Comparison of ENCODE assay signal across 32 cellular contexts in the genomic region with DNA sequence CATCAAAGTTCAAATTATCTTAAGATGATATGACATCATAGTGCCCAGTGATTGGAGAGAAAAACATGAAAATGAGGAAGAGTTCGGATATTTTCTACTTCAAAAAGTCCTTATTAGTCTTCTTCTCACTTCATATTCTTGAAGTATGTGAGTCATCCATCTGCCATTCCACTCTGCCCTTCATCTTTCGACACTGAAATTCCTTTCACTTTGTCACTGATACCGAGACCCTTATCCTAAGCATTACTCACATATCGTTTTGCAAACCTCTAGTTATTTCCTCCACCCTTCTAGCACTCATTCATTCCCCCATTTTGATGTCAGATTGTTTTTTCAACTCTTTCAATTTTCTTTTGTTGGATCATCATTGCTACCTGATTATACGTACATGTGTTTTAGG. TPM values are rescaled to one million over a fixed set of nuclear protein-coding genes. Genes with fewer than 3 reads are reported as not detected.
DNase-seq lines count a peak whose midpoint lies in the region; ATAC-seq, FAIRE-seq and TF ChIP-seq lines count a peak whose summit lies in the region.
"Had no signal": no experiment of that assay in that cellular context is flagged by ENCODE, and none has a peak within 500 bp of the region (broad histone marks: within the 10 kb centered on the region; RNA-seq: fewer than 3 reads in every experiment).

No MANE protein-coding gene starts in this region.

- H3K4me3 Mint-ChIP-seq in neural crest cell: no peak overlapping the region
- no peak overlapping the region; the same call in 1 of the 2 replicates for H3K4me3 Mint-ChIP-seq in HFFc6
- H3K4me3 Mint-ChIP-seq: activated CD8-positive, alpha-beta memory T cell treated with anti-CD3 and anti-CD28 coated beads, Interleukin-2, amount 10 ng/mL, durations not matched to agents 7 days and 5 days; activated T-cell treated with anti-CD3 and anti-CD28 coated beads, Interleukin-2, amount 50 U/mL, for 4 hours; brain; nephron progenitor cell had no signal

- no peaks in the 10 kb centered on the region; the same call in 1 of the 2 replicates for H3K9me3 ChIP-seq in HUES6 (ENCODE audit: control insufficient read depth, insufficient read depth, low read depth, low read length)
- H3K9me3 ChIP-seq: gastrocnemius medialis, upper lobe of left lung had no signal

- H3K4me3 ChIP-seq in HUES6 (ENCODE audit: low read depth, low read length): no peak overlapping the region
- no peak overlapping the region for H3K4me3 ChIP-seq in brain microvascular endothelial cell (ENCODE audit: low read depth, low read length)
- H3K4me3 ChIP-seq: gastrocnemius medialis, upper lobe of left lung had no signal

- FAIRE-seq in D721Med (lab: Jason Lieb, UNC): no peak
- FAIRE-seq: small intestine had no signal

- H3K9me3 Mint-ChIP-seq in neural crest cell (peaks cover 3% of the 10 kb centered on the region), HFFc6 (peaks cover 9% of the 10 kb centered on the region)
- H3K9me3 Mint-ChIP-seq: nephron progenitor cell had no signal

- H3K36me3 Mint-ChIP-seq in neural crest cell (ENCODE audit: low read depth): no peaks in the 10 kb centered on the region
- no peaks in the 10 kb centered on the region for H3K36me3 Mint-ChIP-seq in HFFc6 (ENCODE audit: low read depth)
- H3K36me3 Mint-ChIP-seq: activated CD8-positive, alpha-beta memory T cell treated with anti-CD3 and anti-CD28 coated beads, Interleukin-2, amount 10 ng/mL, durations not matched to agents 7 days and 5 days; brain had no signal

- in situ Hi-C loops in brain microvascular endothelial cell (cut with HindIII; ENCODE audit: low pct_ligation_motif_present, low sequenced_read_pairs): no loop called here

- H3K36me3 ChIP-seq in HUES6 (ENCODE audit: control insufficient read depth, insufficient read depth, low read length) (no peaks in the 10 kb centered on the region), brain microvascular endothelial cell (replicated peaks) (no peaks in the 10 kb centered on the region)
- H3K36me3 ChIP-seq: gastrocnemius medialis, upper lobe of left lung had no signal

- no peak for TF ChIP-seq CTCF in brain microvascular endothelial cell (IDR thresholded peaks at IDR 0.05; ENCODE audit: low read depth, low read length, missing control alignments)
- TF ChIP-seq CTCF in neural crest cell (conservative IDR thresholded peaks at IDR 0.05): no peak
- TF ChIP-seq CTCF in D721Med (IDR thresholded peaks at IDR 0.05; ENCODE audit: insufficient read depth, missing control alignments): no peak
- no peak for TF ChIP-seq CTCF in HFFc6 (IDR thresholded peaks at IDR 0.05)

- no peak overlapping the region for H3K9ac ChIP-seq in HUES6 (ENCODE audit: low read length)
- H3K9ac ChIP-seq: KMS-11 had no signal

- DNase-seq in ELR (ENCODE audit: low read depth) (peak; percentile 22), brain microvascular endothelial cell (peak; percentile 2), neural crest cell (ENCODE audit: low read depth, low spot score) (no peak), D721Med (ENCODE audit: insufficient read length, low spot score) (no peak), HFFc6 (no peak)
- DNase-seq: activated CD4-positive, alpha-beta T cell treated with anti-CD3 and anti-CD28 coated beads, Interleukin-2, amount 50 U/mL, for 4 hours; activated CD4-positive, CD25-positive, alpha-beta regulatory T cell; activated CD8-positive, alpha-beta memory T cell treated with anti-CD3 and anti-CD28 coated beads, Interleukin-2, amount 10 ng/mL, durations not matched to agents 7 days and 5 days; activated gamma-delta T cell treated with Interleukin-2 at 50 U/mL for 16 hours; activated T-cell treated with anti-CD3 and anti-CD28 coated beads, Interleukin-2, amount 50 U/mL, for 4 hours; gastrocnemius medialis; kidney glomerular epithelial cell; MM.1S; NCI-H1930; NCI-H526 treated with DMSO at 0.1 percent for 48 hours; nephron progenitor cell; retina; RPMI8226; small intestine; stimulated activated naive CD4-positive, alpha-beta T cell; upper lobe of left lung had no signal

- H3K4me1 Mint-ChIP-seq in neural crest cell (no peaks in the 10 kb centered on the region), HFFc6 (ENCODE audit: low read depth) (no peaks in the 10 kb centered on the region)
- H3K4me1 Mint-ChIP-seq: activated CD8-positive, alpha-beta memory T cell treated with anti-CD3 and anti-CD28 coated beads, Interleukin-2, amount 10 ng/mL, durations not matched to agents 7 days and 5 days; brain; nephron progenitor cell had no signal

- no peaks in the 10 kb centered on the region for H3K27me3 ChIP-seq in HUES6 (ENCODE audit: control insufficient read depth, insufficient read depth, low read length)
- no peaks in the 10 kb centered on the region for H3K27me3 ChIP-seq in brain microvascular endothelial cell (replicated peaks)
- H3K27me3 ChIP-seq: gastrocnemius medialis, upper lobe of left lung had no signal

- no peak for ATAC-seq in GM19328 (IDR thresholded peaks at IDR 0.05; ENCODE audit: unreplicated experiment)
- ATAC-seq in GM21360 (IDR thresholded peaks at IDR 0.05; ENCODE audit: unreplicated experiment): no peak
- ATAC-seq: activated CD8-positive, alpha-beta memory T cell treated with anti-CD3 and anti-CD28 coated beads, Interleukin-2, amount 10 ng/mL, durations not matched to agents 7 days and 5 days; activated T-cell treated with anti-CD3 and anti-CD28 coated beads, Interleukin-2, amount 50 U/mL, for 4 hours; gastrocnemius medialis had no signal

- no peaks in the 10 kb centered on the region for H3K4me1 ChIP-seq in HUES6 (ENCODE audit: control insufficient read depth, insufficient read depth, low read length)
- H3K4me1 ChIP-seq: gastrocnemius medialis, upper lobe of left lung had no signal

- H3K27ac Mint-ChIP-seq in neural crest cell (ENCODE audit: unreplicated experiment) (peak overlapping the region; percentile 1), HFFc6 (no peak overlapping the region)
- H3K27ac Mint-ChIP-seq: activated CD8-positive, alpha-beta memory T cell treated with anti-CD3 and anti-CD28 coated beads, Interleukin-2, amount 10 ng/mL, durations not matched to agents 7 days and 5 days; brain; nephron progenitor cell had no signal

- H3K27me3 Mint-ChIP-seq in neural crest cell (ENCODE audit: low read depth): peaks cover 16% of the 10 kb centered on the region
- no peaks in the 10 kb centered on the region for H3K27me3 Mint-ChIP-seq in HFFc6 (ENCODE audit: insufficient read depth)
- H3K27me3 Mint-ChIP-seq: brain had no signal

- H3K27ac ChIP-seq in HUES6 (ENCODE audit: low read depth, low read length) (0 out of 2 replicates have a peak overlapping the region, but pooled peaks have one; percentile 18), brain microvascular endothelial cell (no peak overlapping the region)
- H3K27ac ChIP-seq: gastrocnemius medialis, KMS-11, upper lobe of left lung had no signal

RNA-seq across cellular contexts. Expression of gene OR5H14, which starts 4.0 kb away (rescaled TPM):
- total RNA-seq in neural crest cell: not detected in 2 replicates
- total RNA-seq in HFFc6 (2021; fragmentation: NEBNext Ultra II Directional; extraction: Animal tissue kit (Norgen Biotek cat#: 25700)): not detected
- total RNA-seq: activated CD8-positive, alpha-beta memory T cell treated with anti-CD3 and anti-CD28 coated beads, Interleukin-2, amount 10 ng/mL, durations not matched to agents 7 days and 5 days; activated T-cell treated with anti-CD3 and anti-CD28 coated beads, Interleukin-2, amount 50 U/mL, for 4 hours; chondrocyte; fibroblast of lung; gastrocnemius medialis; lung microvascular endothelial cell; osteocyte; SK-MEL-5; T-helper 1 cell treated with Interleukin-12 subunit alpha and Interleukin-12 subunit beta and Interleukin-4 antibody, amounts not matched to agents 30 ng/mL and 1 ng/mL, for 36 hours; upper lobe of left lung had no signal

RNA-seq across cellular contexts. Expression of gene OR5H15, which starts 15.3 kb away (rescaled TPM):
- not detected in 2 replicates for total RNA-seq in neural crest cell
- total RNA-seq in HFFc6 (2021; fragmentation: NEBNext Ultra II Directional; extraction: Animal tissue kit (Norgen Biotek cat#: 25700)): not detected
- total RNA-seq: activated CD8-positive, alpha-beta memory T cell treated with anti-CD3 and anti-CD28 coated beads, Interleukin-2, amount 10 ng/mL, durations not matched to agents 7 days and 5 days; activated T-cell treated with anti-CD3 and anti-CD28 coated beads, Interleukin-2, amount 50 U/mL, for 4 hours; chondrocyte; fibroblast of lung; gastrocnemius medialis; lung microvascular endothelial cell; osteocyte; SK-MEL-5; T-helper 1 cell treated with Interleukin-12 subunit alpha and Interleukin-12 subunit beta and Interleukin-4 antibody, amounts not matched to agents 30 ng/mL and 1 ng/mL, for 36 hours; upper lobe of left lung had no signal

RNA-seq across cellular contexts. Expression of gene OR5H1, which starts 20.7 kb away (rescaled TPM):
- not detected in 2 replicates for total RNA-seq in neural crest cell
- not detected for total RNA-seq in HFFc6 (2021; fragmentation: NEBNext Ultra II Directional; extraction: Animal tissue kit (Norgen Biotek cat#: 25700))
- total RNA-seq: activated CD8-positive, alpha-beta memory T cell treated with anti-CD3 and anti-CD28 coated beads, Interleukin-2, amount 10 ng/mL, durations not matched to agents 7 days and 5 days; activated T-cell treated with anti-CD3 and anti-CD28 coated beads, Interleukin-2, amount 50 U/mL, for 4 hours; chondrocyte; fibroblast of lung; gastrocnemius medialis; lung microvascular endothelial cell; osteocyte; SK-MEL-5; T-helper 1 cell treated with Interleukin-12 subunit alpha and Interleukin-12 subunit beta and Interleukin-4 antibody, amounts not matched to agents 30 ng/mL and 1 ng/mL, for 36 hours; upper lobe of left lung had no signal

Comparison
In these comparisons a context has a peak if more than half of its experiments do, and no peak if none do; other contexts are left out.
1. DNase-seq: peak in ELR (single experiment) and brain microvascular endothelial cell (single experiment); none in neural crest cell (single experiment), D721Med (single experiment) and HFFc6 (single experiment).